ENCODE assay signal across 15 cellular contexts in the genomic region with DNA sequence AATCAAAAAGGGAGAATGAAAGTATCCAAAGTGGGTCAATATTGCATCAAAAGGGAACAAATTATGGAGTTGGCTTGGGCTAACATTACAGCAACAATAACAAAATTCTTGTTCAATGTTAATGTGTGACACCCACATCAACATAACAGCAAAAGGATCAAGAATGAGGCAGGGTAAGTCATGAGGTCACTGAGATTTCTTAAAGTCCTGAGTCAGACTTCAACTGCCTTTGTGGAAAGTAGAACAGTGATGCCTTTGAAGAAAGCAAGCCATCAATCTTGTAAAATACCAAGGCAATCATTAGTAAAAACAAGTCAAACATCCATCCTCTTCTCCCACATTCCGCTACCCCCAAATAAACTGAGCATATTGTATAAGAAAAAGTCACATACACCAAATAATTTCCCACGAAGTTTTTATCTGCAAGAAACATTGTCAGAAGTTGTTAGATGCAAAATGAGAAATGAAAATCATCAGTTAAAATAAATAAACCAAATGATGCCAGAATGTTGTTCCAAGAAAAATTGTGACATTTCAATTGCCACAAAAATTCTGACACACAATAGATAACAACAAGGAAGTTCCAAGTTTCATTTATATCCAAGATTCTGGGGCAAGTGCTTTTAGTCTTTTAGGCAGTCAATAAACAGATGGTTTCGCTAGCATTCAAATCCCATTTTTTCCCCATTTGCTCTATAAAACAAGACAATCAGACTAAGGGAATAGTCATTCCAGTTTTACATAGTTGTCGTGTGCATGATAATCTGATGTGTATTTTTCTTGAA.
DNase-seq lines count a peak whose midpoint lies in the region; ATAC-seq, FAIRE-seq and TF ChIP-seq lines count a peak whose summit lies in the region.
"Had no signal": no experiment of that assay in that cellular context is flagged by ENCODE, and none has a peak within 500 bp of the region (broad histone marks: within the 10 kb centered on the region; RNA-seq: fewer than 3 reads in every experiment).

No MANE protein-coding gene starts in this region.

- CTCF ChIA-PET in Caco-2 (lab: Charles Lee), result no interaction called here

- H3K27me3 Mint-ChIP-seq in CD14-positive monocyte (ENCODE audit: low read depth in 3 of 3) (peaks cover 0 to 1% (median 0%) of the 10 kb centered on the region in 3 donors), Caco-2 (ENCODE audit: insufficient read depth, unreplicated experiment) (peaks cover 6% of the 10 kb centered on the region)
- H3K27me3 Mint-ChIP-seq: stimulated activated memory B cell treated with anti-CD40 and anti-IgM and Interleukin-4, amounts not matched to agents 10 μg/mL and 1 μg/mL and 100 μg/mL, for 72 hours had no signal

- H3K4me2 ChIP-seq in GM23248 (ENCODE audit: unreplicated experiment) (no peak overlapping the region), keratinocyte (ENCODE audit: control insufficient read depth, extremely low read depth, insufficient read depth, low read depth, low read length) (no peak overlapping the region)
- H3K4me2 ChIP-seq: BLaER1 treated with 17β-estradiol and CSF1 and Interleukin-3, amounts not matched to agents 10 nM and 100 nM had no signal

- H3K4me3 ChIP-seq in GM23248 (no peak overlapping the region), astrocyte of the spinal cord (ENCODE audit: low read depth, low read length) (no peak overlapping the region), keratinocyte (ENCODE audit: control insufficient read depth in 2 of 3, extremely low read depth in 1 of 3, insufficient read depth in 2 of 3, low read depth in 1 of 3, low read length in 3 of 3) (no peak overlapping the region), skeletal muscle cell (ENCODE audit: low read depth, low read length) (no peak overlapping the region), Caco-2 (ENCODE audit: low read depth, low read length) (no peak overlapping the region)
- H3K4me3 ChIP-seq: BLaER1 treated with 17β-estradiol and CSF1 and Interleukin-3, amounts not matched to agents 10 nM and 100 nM had no signal

- WGBS in GM23248 (ENCODE audit: low coverage in 1 of 2, low lambda C conversion rate in 2 of 2, missing lambda C conversion rate in 2 of 2), 2 experiments, result 25 to 26% methylated on average over 4 of the region's 4 CpGs

- intact Hi-C loops in CD14-positive monocyte (cut with micrococcal nuclease), result no loop called here
- intact Hi-C loops in Caco-2 (cut with micrococcal nuclease; ENCODE audit: unreplicated experiment), result no loop called here

- dilution Hi-C loops in keratinocyte (cut with MboI; ENCODE audit: extremely low pct_ligation_motif_present, low sequenced_read_pairs), result no loop called here

- H3K9ac ChIP-seq in GM23248, result no peak overlapping the region
- H3K9ac ChIP-seq in keratinocyte (ENCODE audit: control insufficient read depth, extremely low read depth, insufficient read depth, low read length), result no peak overlapping the region
- H3K9ac ChIP-seq: BLaER1 treated with 17β-estradiol and CSF1 and Interleukin-3, amounts not matched to agents 10 nM and 100 nM had no signal

- H3K27ac Mint-ChIP-seq in CD14-positive monocyte, result no peak overlapping the region
- no peak overlapping the region for H3K27ac Mint-ChIP-seq in Caco-2 (ENCODE audit: unreplicated experiment)
- H3K27ac Mint-ChIP-seq: activated naive CD4-positive, alpha-beta T cell treated with anti-CD3 and anti-CD28 coated beads, Interleukin-2, amount 50 U/mL, for 72 hours; stimulated activated memory B cell treated with anti-CD40 and anti-IgM and Interleukin-4, amounts not matched to agents 10 μg/mL and 1 μg/mL and 100 μg/mL, for 72 hours; T-helper 1 cell treated with Interleukin-12 subunit alpha and Interleukin-12 subunit beta and Interleukin-4 antibody, amounts not matched to agents 30 μg/mL and 1 μg/mL, for 36 hours had no signal

- H3K9me1 ChIP-seq in keratinocyte (ENCODE audit: control insufficient read depth, extremely low read depth, insufficient read depth, low read length), result no peaks in the 10 kb centered on the region

- no peaks in the 10 kb centered on the region for H3K36me3 Mint-ChIP-seq in CD14-positive monocyte
- H3K36me3 Mint-ChIP-seq in Caco-2 (ENCODE audit: insufficient read depth, unreplicated experiment), result no peaks in the 10 kb centered on the region
- H3K36me3 Mint-ChIP-seq: activated naive CD4-positive, alpha-beta T cell treated with anti-CD3 and anti-CD28 coated beads, Interleukin-2, amount 50 U/mL, for 72 hours; stimulated activated memory B cell treated with anti-CD40 and anti-IgM and Interleukin-4, amounts not matched to agents 10 μg/mL and 1 μg/mL and 100 μg/mL, for 72 hours had no signal

- H3K4me3 Mint-ChIP-seq in CD14-positive monocyte, result no peak overlapping the region
- H3K4me3 Mint-ChIP-seq in Caco-2 (ENCODE audit: unreplicated experiment), result no peak overlapping the region
- H3K4me3 Mint-ChIP-seq: stimulated activated memory B cell treated with anti-CD40 and anti-IgM and Interleukin-4, amounts not matched to agents 10 μg/mL and 1 μg/mL and 100 μg/mL, for 72 hours; T-helper 1 cell treated with Interleukin-12 subunit alpha and Interleukin-12 subunit beta and Interleukin-4 antibody, amounts not matched to agents 30 μg/mL and 1 μg/mL, for 36 hours had no signal

- DNase-seq in GM23248 (peak; percentile 60), astrocyte of the spinal cord (ENCODE audit: low read depth, low spot score) (peak; percentile 25), keratinocyte (ENCODE audit: low read depth, low spot score) (no peak), skeletal muscle cell (ENCODE audit: low read depth) (peak; percentile 41), CD14-positive monocyte (ENCODE audit: low spot score) (no peak), NCI-H1694 treated with DMSO at 0.1 percent for 48 hours (lab: John Stamatoyannopoulos, UW) (no peak), Caco-2 (no peak)
- DNase-seq: NCI-H2029 treated with DMSO at 0.1 percent for 48 hours, NCI-H748 treated with DMSO at 0.1 percent for 48 hours had no signal

- H3K36me3 ChIP-seq in GM23248 (ENCODE audit: low read depth), result no peaks in the 10 kb centered on the region
- H3K36me3 ChIP-seq in keratinocyte (ENCODE audit: control insufficient read depth in 2 of 2, extremely low read depth in 1 of 2, insufficient read depth in 2 of 2, low read length in 2 of 2), result no peaks in the 10 kb centered on the region
- H3K36me3 ChIP-seq in Caco-2 (ENCODE audit: control insufficient read depth, insufficient read depth, low read length), result no peaks in the 10 kb centered on the region
- H3K36me3 ChIP-seq: BLaER1 treated with 17β-estradiol and CSF1 and Interleukin-3, amounts not matched to agents 10 nM and 100 nM had no signal

- H3K9me2 ChIP-seq in GM23248 (ENCODE audit: insufficient read depth), result no peaks in the 10 kb centered on the region

- peak; percentile 74 for FAIRE-seq in keratinocyte (lab: Jason Lieb, UNC)

- no peaks in the 10 kb centered on the region for H3K9me3 ChIP-seq in GM23248 (ENCODE audit: low read depth)
- H3K9me3 ChIP-seq in keratinocyte (ENCODE audit: control insufficient read depth, low read depth, low read length), result no peaks in the 10 kb centered on the region
- H3K9me3 ChIP-seq in Caco-2, result no peaks in the 10 kb centered on the region
- H3K9me3 ChIP-seq: BLaER1 treated with 17β-estradiol and CSF1 and Interleukin-3, amounts not matched to agents 10 nM and 100 nM had no signal

- H3K27ac ChIP-seq in GM23248, result no peak overlapping the region
- H3K27ac ChIP-seq in keratinocyte (ENCODE audit: control insufficient read depth, insufficient read depth, low read length), result no peak overlapping the region
- H3K27ac ChIP-seq: BLaER1 treated with 17β-estradiol and CSF1 and Interleukin-3, amounts not matched to agents 10 nM and 100 nM had no signal

- no peaks in the 10 kb centered on the region for H3F3A ChIP-seq in GM23248 (ENCODE audit: insufficient read depth)

- H3K79me2 ChIP-seq in GM23248 (ENCODE audit: insufficient read depth) (no peaks in the 10 kb centered on the region), keratinocyte (ENCODE audit: control insufficient read depth, insufficient read depth, low read length) (no peaks in the 10 kb centered on the region)

- H2AFZ ChIP-seq in GM23248, result no peak overlapping the region
- H2AFZ ChIP-seq in keratinocyte (ENCODE audit: control insufficient read depth, low read length), result no peak overlapping the region

- no peaks in the 10 kb centered on the region for H3K27me3 ChIP-seq in GM23248 (replicated peaks; ENCODE audit: insufficient read depth)
- H3K27me3 ChIP-seq in keratinocyte (ENCODE audit: control insufficient read depth, extremely low read depth, insufficient read depth, low read length), result no peaks in the 10 kb centered on the region
- no peaks in the 10 kb centered on the region for H3K27me3 ChIP-seq in Caco-2 (replicated peaks; ENCODE audit: control insufficient read depth, insufficient read depth, low read length)
- H3K27me3 ChIP-seq: BLaER1 treated with 17β-estradiol and CSF1 and Interleukin-3, amounts not matched to agents 10 nM and 100 nM had no signal

- no peaks in the 10 kb centered on the region for H3K4me1 Mint-ChIP-seq in CD14-positive monocyte
- no peaks in the 10 kb centered on the region for H3K4me1 Mint-ChIP-seq in Caco-2 (ENCODE audit: low read depth, unreplicated experiment)

- no peak for ATAC-seq in HG02763 (IDR thresholded peaks at IDR 0.05; ENCODE audit: unreplicated experiment)
- ATAC-seq: activated naive CD4-positive, alpha-beta T cell treated with anti-CD3 and anti-CD28 coated beads, Interleukin-2, amount 50 U/mL, for 72 hours; left lobe of liver; stimulated activated memory B cell treated with anti-CD40 and anti-IgM and Interleukin-4, amounts not matched to agents 10 μg/mL and 1 μg/mL and 100 μg/mL, for 72 hours had no signal

- in situ Hi-C loops in GM23248 (cut with MboI), result no loop called here
- in situ Hi-C loops in astrocyte of the spinal cord (cut with HindIII; ENCODE audit: low sequenced_read_pairs), result no loop called here

- no peak for TF ChIP-seq CTCF in astrocyte of the spinal cord (IDR thresholded peaks at IDR 0.05; ENCODE audit: low read depth, low read length)
- TF ChIP-seq CTCF in keratinocyte (optimal IDR thresholded peaks at IDR 0.05 in 1 of 3, IDR thresholded peaks at IDR 0.05 in 1 of 3, conservative IDR thresholded peaks at IDR 0.05 in 1 of 3; ENCODE audit: extremely low read depth in 1 of 3, insufficient read depth in 2 of 3, low read length in 3 of 3), result no peak
- TF ChIP-seq CTCF in CD14-positive monocyte (IDR thresholded peaks at IDR 0.05), result no peak
- TF ChIP-seq CTCF in Caco-2 (IDR thresholded peaks at IDR 0.05; ENCODE audit: insufficient read depth in 1 of 2, low read depth in 1 of 2, low read length in 1 of 2, severe bottlenecking in 1 of 2, unreplicated experiment in 1 of 2), result no peak

- no TSS peak for BruUV-seq in Caco-2 (replicated peaks; lab: Mats Ljungman, UMichigan)

- H3K9me3 Mint-ChIP-seq in CD14-positive monocyte (peaks cover 0 to 2% (median 0%) of the 10 kb centered on the region in 7 donors), Caco-2 (ENCODE audit: unreplicated experiment) (no peaks in the 10 kb centered on the region)
- H3K9me3 Mint-ChIP-seq: stimulated activated memory B cell treated with anti-CD40 and anti-IgM and Interleukin-4, amounts not matched to agents 10 μg/mL and 1 μg/mL and 100 μg/mL, for 72 hours; T-helper 1 cell treated with Interleukin-12 subunit alpha and Interleukin-12 subunit beta and Interleukin-4 antibody, amounts not matched to agents 30 μg/mL and 1 μg/mL, for 36 hours had no signal

- peaks cover 9% of the 10 kb centered on the region for H3K4me1 ChIP-seq in GM23248 (ENCODE audit: insufficient read depth)
- H3K4me1 ChIP-seq in keratinocyte (ENCODE audit: control insufficient read depth, extremely low read depth, insufficient read depth, low read length), result no peaks in the 10 kb centered on the region
- H3K4me1 ChIP-seq in Caco-2, result no peaks in the 10 kb centered on the region
- H3K4me1 ChIP-seq: BLaER1 treated with 17β-estradiol and CSF1 and Interleukin-3, amounts not matched to agents 10 nM and 100 nM had no signal

- POLR2A ChIA-PET in Caco-2 (lab: Charles Lee), result no interaction called here

- H4K20me1 ChIP-seq in GM23248 (ENCODE audit: insufficient read depth) (no peaks in the 10 kb centered on the region), keratinocyte (ENCODE audit: control insufficient read depth, extremely low read depth, insufficient read depth, low read length) (no peaks in the 10 kb centered on the region)
- H4K20me1 ChIP-seq: BLaER1 treated with 17β-estradiol and CSF1 and Interleukin-3, amounts not matched to agents 10 nM and 100 nM had no signal

Comparison
In these comparisons a context has a peak if more than half of its experiments do, and no peak if none do; other contexts are left out.
1. DNase-seq: peak in GM23248 (single experiment), astrocyte of the spinal cord (single experiment) and skeletal muscle cell (single experiment); none in keratinocyte (single experiment), CD14-positive monocyte (single experiment), NCI-H1694 treated with DMSO at 0.1 percent for 48 hours (single experiment) and Caco-2 (0 of 2).